In genomic region chr15:94667109-94667508, GRCh38 we compare ENCODE assay signal across 9 cellular contexts.
"Had no signal": no experiment of that assay in that cellular context is flagged by ENCODE, and none has a peak within 500 bp of the region (broad histone marks: within the 10 kb centered on the region; RNA-seq: fewer than 3 reads in every experiment).

No MANE protein-coding gene starts in this region.

- H3K4me3 ChIP-seq: GM23338, K562 had no signal

- DNase-seq: H9, HCEC 1CT, HFFc6, IMR-90 had no signal

- H3K27ac Mint-ChIP-seq: GM23338, H9, HFFc6 had no signal

- H3K9me3 Mint-ChIP-seq: GM23338, H9 had no signal

- ATAC-seq: GM23338 had no signal

- H2AFZ ChIP-seq: GM23338 had no signal

- H3K4me2 ChIP-seq: GM23338 had no signal

- H3K4me3 Mint-ChIP-seq: GM23338, H9, HFFc6 had no signal

- FAIRE-seq: H1, H54, HTR-8/SVneo, K562 had no signal
